ENCODE assay signal across 12 cellular contexts in genomic region chr11:58640386-58641023, GRCh38. TPM values are rescaled to one million over a fixed set of nuclear protein-coding genes. Genes with fewer than 3 reads are reported as not detected.
DNase-seq lines count a peak whose midpoint lies in the region; ATAC-seq, FAIRE-seq and TF ChIP-seq lines count a peak whose summit lies in the region.
"Had no signal": no experiment of that assay in that cellular context is flagged by ENCODE, and none has a peak within 500 bp of the region (broad histone marks: within the 10 kb centered on the region; RNA-seq: fewer than 3 reads in every experiment).

No MANE protein-coding gene starts in this region.

- ATAC-seq in T-cell (replicated peaks in 1 of 4) (peak; percentile 75 to 91 (median 84)), left lung (peak; percentile 55)

- peaks cover 20 to 29% (median 25%) of the 10 kb centered on the region in 3 donors for H3K4me1 Mint-ChIP-seq in T-cell

- no peaks in the 10 kb centered on the region for H3K36me3 ChIP-seq in left lung
- no peaks in the 10 kb centered on the region for H3K36me3 ChIP-seq in effector memory CD4-positive, alpha-beta T cell (ENCODE audit: control insufficient read depth, insufficient read depth, low read length)

- CTCF ChIA-PET in T-cell (lab: Charles Lee), result interaction anchor here (0.6 to 1.0 kb wide), 4 partner anchors 7 to 32 kb away, joined by 3 to 4 read pairs (median 4); no protein-coding TSS in a partner anchor

- H3K9me3 Mint-ChIP-seq in T-cell, result peaks cover 0 to 4% (median 0%) of the 10 kb centered on the region in 3 donors

- H3K27ac Mint-ChIP-seq in T-cell, result peak overlapping the region; percentile 86 to 93

- intact Hi-C loops in left lung (cut with DNase I), result no loop called here

- TF ChIP-seq CTCF in left lung (IDR thresholded peaks at IDR 0.05), result no peak

- H3K4me3 ChIP-seq in left lung, result no peak overlapping the region
- no peak overlapping the region for H3K4me3 ChIP-seq in effector memory CD4-positive, alpha-beta T cell (ENCODE audit: insufficient read depth, low read depth, low read length, poor library complexity, severe bottlenecking)

- peak overlapping the region in 2 of 3 donors; percentile 6 to 48 for H3K4me3 Mint-ChIP-seq in T-cell

- H3K27me3 ChIP-seq in left lung, result no peaks in the 10 kb centered on the region
- no peaks in the 10 kb centered on the region for H3K27me3 ChIP-seq in effector memory CD4-positive, alpha-beta T cell (replicated peaks; ENCODE audit: control insufficient read depth, insufficient read depth, low read length, poor library complexity, severe bottlenecking)

- H3K9me3 ChIP-seq in left lung, result peaks cover 0 to 3% of the 10 kb centered on the region in 2 donors
- no peaks in the 10 kb centered on the region for H3K9me3 ChIP-seq in effector memory CD4-positive, alpha-beta T cell (ENCODE audit: control insufficient read depth, low read length)

- POLR2A ChIA-PET in T-cell (lab: Charles Lee), result no interaction called here

- no peak for FAIRE-seq in urothelium cell line (lab: Jason Lieb, UNC)

- peaks cover 0 to 18% of the 10 kb centered on the region in 2 donors for H3K4me1 ChIP-seq in left lung
- peaks cover 3% of the 10 kb centered on the region for H3K4me1 ChIP-seq in effector memory CD4-positive, alpha-beta T cell (ENCODE audit: control insufficient read depth, insufficient read depth, low read length, poor library complexity, severe bottlenecking)

- H3K27ac ChIP-seq in left lung, result peak overlapping the region in 1 of 2 donors; percentile 3
- H3K27ac ChIP-seq in effector memory CD4-positive, alpha-beta T cell (ENCODE audit: insufficient read depth, low read length, poor library complexity, severe bottlenecking), result no peak overlapping the region
- H3K27ac ChIP-seq: RWPE1 had no signal

- peak; percentile 56 to 60 for DNase-seq in AML-193 (lab: John Stamatoyannopoulos, UW)
- peak; percentile 88 for DNase-seq in COLO829 (ENCODE audit: low spot score)
- DNase-seq in T-cell, result no peak
- no peak for DNase-seq in left lung
- DNase-seq in urothelium cell line (ENCODE audit: low spot score), result no peak
- no peak for DNase-seq in T-helper 9 cell
- DNase-seq in NCI-H524 treated with DMSO at 0.1 percent for 48 hours (lab: John Stamatoyannopoulos, UW), result no peak
- no peak for DNase-seq in effector memory CD4-positive, alpha-beta T cell
- DNase-seq: hippocampal formation; NCI-H1092; stimulated activated CD4-positive, alpha-beta T cell treated with anti-CD3 and anti-CD28 coated beads, Interleukin-4, amount 100 ng/mL, for 24 hours had no signal

- no peaks in the 10 kb centered on the region for H3K36me3 Mint-ChIP-seq in T-cell

- no peaks in the 10 kb centered on the region for H3K27me3 Mint-ChIP-seq in T-cell

RNA-seq across cellular contexts. Expression of gene CNTF, which starts 18.0 kb away (rescaled TPM):
- total RNA-seq in T-cell (1 to 10 TPM; 2.4 to 4.3 (median 2.9) TPM), left lung (1 to 10 TPM in 1 of 2 donors, under 1 TPM in 1; 0.47 to 1.9 TPM)

Comparison
In these comparisons a context has a peak if more than half of its experiments do, and no peak if none do; other contexts are left out.
1. DNase-seq: peak in AML-193 (2 of 2) and COLO829 (single experiment); none in T-cell (0 of 34), left lung (0 of 2), urothelium cell line (single experiment), T-helper 9 cell (single experiment), NCI-H524 treated with DMSO at 0.1 percent for 48 hours (single experiment) and effector memory CD4-positive, alpha-beta T cell (0 of 3).